ENCODE assay signal across 25 cellular contexts in the genomic region with DNA sequence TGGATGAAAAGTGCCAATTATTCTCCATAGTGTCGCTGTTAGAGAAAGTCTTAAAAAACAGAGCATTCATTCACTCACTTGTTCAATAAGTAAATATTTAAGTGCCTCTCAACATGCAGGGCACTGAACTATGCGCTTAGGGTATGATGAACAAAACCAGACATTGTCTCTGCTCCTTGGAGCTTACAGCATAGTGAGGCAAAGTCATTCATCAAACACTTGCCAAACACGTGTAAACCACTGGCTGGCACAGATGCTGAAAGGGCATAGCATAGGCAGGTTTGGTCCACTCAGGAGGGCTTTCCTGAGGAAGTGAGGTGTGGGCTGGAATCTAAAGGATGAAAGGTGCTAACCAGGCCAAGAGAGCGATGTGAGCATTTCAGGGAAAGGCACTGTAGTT. TPM values are rescaled to one million over a fixed set of nuclear protein-coding genes. Genes with fewer than 3 reads are reported as not detected.
"Had no signal": no experiment of that assay in that cellular context is flagged by ENCODE, and none has a peak within 500 bp of the region (broad histone marks: within the 10 kb centered on the region; RNA-seq: fewer than 3 reads in every experiment).

No MANE protein-coding gene starts in this region.

- ATAC-seq: effector memory CD8-positive, alpha-beta T cell; gastroesophageal sphincter; left cardiac atrium; left ventricle myocardium superior; psoas muscle had no signal

- H3K27me3 ChIP-seq: esophagus muscularis mucosa, gastroesophageal sphincter, sigmoid colon, thyroid gland had no signal

- H3K27me3 Mint-ChIP-seq: naive B cell had no signal

- H3K9me3 Mint-ChIP-seq: dendritic cell treated with granulocyte-macrophage colony-stimulating factor and Interleukin-4, amounts not matched to agents 40 ng/mL and 50 ng/mL, for 4 days; effector memory CD8-positive, alpha-beta T cell; immature natural killer cell; naive B cell; nephron progenitor cell had no signal

- H3K4me3 Mint-ChIP-seq: dendritic cell treated with granulocyte-macrophage colony-stimulating factor and Interleukin-4, amounts not matched to agents 40 ng/mL and 50 ng/mL, for 4 days; effector memory CD8-positive, alpha-beta T cell; immature natural killer cell; nephron progenitor cell had no signal

- H3K4me1 ChIP-seq: psoas muscle had no signal

- H3K9me3 ChIP-seq: esophagus muscularis mucosa, gastroesophageal sphincter, neutrophil, psoas muscle, sigmoid colon, stomach, thyroid gland had no signal

- H3K27ac Mint-ChIP-seq: dendritic cell treated with granulocyte-macrophage colony-stimulating factor and Interleukin-4, amounts not matched to agents 40 ng/mL and 50 ng/mL, for 4 days; effector memory CD8-positive, alpha-beta T cell; immature natural killer cell; nephron progenitor cell had no signal

- H3K36me3 Mint-ChIP-seq: immature natural killer cell, naive B cell had no signal

- H3K4me3 ChIP-seq: esophagus muscularis mucosa, gastroesophageal sphincter, lung, psoas muscle, sigmoid colon, skin epidermis, stomach, thyroid gland had no signal

- H3K27ac ChIP-seq: epithelial cell of prostate, esophagus muscularis mucosa, gastroesophageal sphincter, neutrophil, psoas muscle, sigmoid colon, skin epidermis, stomach, thyroid gland had no signal

- FAIRE-seq: colon, keratinocyte had no signal

- H3K36me3 ChIP-seq: esophagus muscularis mucosa, gastroesophageal sphincter, neutrophil, sigmoid colon, stomach, thyroid gland had no signal

- DNase-seq: cerebellar nuclear complex; effector memory CD8-positive, alpha-beta T cell; immature natural killer cell; left cardiac atrium; left ventricle myocardium superior; mesendoderm; nephron progenitor cell; psoas muscle; sigmoid colon; stimulated activated CD4-positive, alpha-beta T cell treated with anti-CD3 and anti-CD28 coated beads, Interleukin-2, amount 100 ng/mL, for 24 hours; stimulated activated naive CD4-positive, alpha-beta T cell; stomach; thyroid gland had no signal

RNA-seq across cellular contexts. Expression of gene RD3, which starts 27.6 kb away (rescaled TPM):
- total RNA-seq: fibroblast of villous mesenchyme, left cardiac atrium, left ventricle myocardium superior, osteoblast, psoas muscle, thyroid gland had no signal
- polyA plus RNA-seq: immature natural killer cell, keratinocyte had no signal
